Comparison of ENCODE assay signal across 23 cellular contexts in genomic region chr1:162708286-162708685, GRCh38.
"Had no signal": no experiment of that assay in that cellular context is flagged by ENCODE, and none has a peak within 500 bp of the region (broad histone marks: within the 10 kb centered on the region; RNA-seq: fewer than 3 reads in every experiment).

No MANE protein-coding gene starts in this region.

- H3K36me3 ChIP-seq: colonic mucosa, pancreas, prostate gland, suprapubic skin had no signal

- ATAC-seq: left colon; left ventricle myocardium superior; pancreas; sciatic nerve; stimulated activated naive B cell treated with anti-CD40 and anti-IgM and Interleukin-4, amounts not matched to agents 10 μg/mL and 1 μg/mL and 100 μg/mL, for 72 hours; stimulated activated naive CD8-positive, alpha-beta T cell treated with anti-CD3 and anti-CD28 coated beads, Interleukin-15, amount 100 ng/mL, for 72 hours had no signal

- DNase-seq: colonic mucosa; dermis blood vessel endothelial cell; foreskin keratinocyte; head of caudate nucleus; left colon; left ventricle myocardium superior; mesenchymal stem cell; midbrain; naive B cell; occipital lobe; pancreas; retina; stimulated activated CD4-positive, alpha-beta T cell treated with anti-CD3 and anti-CD28 coated beads, Interleukin-2, amount 100 ng/mL, for 24 hours; stimulated activated CD4-positive, alpha-beta T cell treated with anti-CD3 and anti-CD28 coated beads, Interleukin-4, amount 100 ng/mL, for 4 hours; stimulated activated naive B cell treated with anti-CD40 and anti-IgM and Interleukin-4, amounts not matched to agents 10 μg/mL and 1 μg/mL and 100 μg/mL, for 72 hours; stimulated activated naive CD8-positive, alpha-beta T cell treated with anti-CD3 and anti-CD28 coated beads, Interleukin-15, amount 100 ng/mL, for 72 hours had no signal

- H3K4me3 ChIP-seq: colonic mucosa, hepatocyte, lung, pancreas, prostate gland, skin epidermis, suprapubic skin, tibial nerve had no signal

- H3K4me1 ChIP-seq: colonic mucosa, foreskin keratinocyte, prostate gland had no signal

- H3K9me3 ChIP-seq: colonic mucosa, pancreas, prostate gland, suprapubic skin, tibial nerve had no signal

- H3K27ac ChIP-seq: colonic mucosa, foreskin keratinocyte, hepatocyte, pancreas, prostate gland, suprapubic skin, tibial nerve had no signal

- H3K27me3 ChIP-seq: colonic mucosa, foreskin keratinocyte, hepatocyte, pancreas, suprapubic skin, tibial nerve had no signal
